In the genomic region with DNA sequence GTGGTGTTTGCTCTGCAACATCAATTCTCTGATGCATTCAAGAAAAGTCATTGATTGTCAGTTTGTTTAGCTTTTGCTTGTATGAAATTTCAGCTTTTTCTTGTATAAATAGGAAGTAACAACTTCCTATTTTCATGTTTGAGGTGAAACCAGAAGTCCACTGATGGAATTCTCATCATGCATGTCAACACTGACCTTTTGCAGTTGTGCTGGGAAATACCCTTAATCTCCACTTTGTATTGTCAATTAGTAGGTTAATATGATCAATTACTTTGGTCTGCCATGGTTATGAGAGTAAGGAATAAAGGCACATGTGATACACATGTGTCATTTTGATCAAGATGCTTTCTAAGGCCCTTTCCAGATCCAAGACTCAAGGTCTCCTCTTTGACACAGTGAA, we compare ENCODE assay signal across 1 cellular context.
TF ChIP-seq lines count a peak whose summit lies in the region.

No MANE protein-coding gene starts in this region.

TF ChIP-seq in H1, 55 proteins besides CTCF, POLR2A, EP300 and RAD21 (continued from another document):
- no peak for TF ChIP-seq BCL11A (IDR thresholded peaks at IDR 0.05; ENCODE audit: low read depth in 2 of 2, low read length in 2 of 2)
- no peak for TF ChIP-seq PHF8 (conservative IDR thresholded peaks at IDR 0.05; ENCODE audit: low read depth, low read length)
- TF ChIP-seq TCF12 (IDR thresholded peaks at IDR 0.05; ENCODE audit: low read depth, low read length): no peak
- TF ChIP-seq YY1 (IDR thresholded peaks at IDR 0.05; ENCODE audit: low read depth, low read length): no peak
- no peak for TF ChIP-seq NRF1 (IDR thresholded peaks at IDR 0.05; ENCODE audit: low read depth, low read length)
- TF ChIP-seq RNF2 (IDR thresholded peaks at IDR 0.05; ENCODE audit: borderline replicate concordance, low read depth, low read length, missing control alignments, poor library complexity, severe bottlenecking): no peak
- TF ChIP-seq SP4 (IDR thresholded peaks at IDR 0.05; ENCODE audit: low read length): no peak
- TF ChIP-seq GABPA (IDR thresholded peaks at IDR 0.05; ENCODE audit: borderline replicate concordance, insufficient read depth, low read length): no peak
- no peak for TF ChIP-seq CTBP2 (IDR thresholded peaks at IDR 0.05; ENCODE audit: borderline replicate concordance, insufficient read depth, insufficient read length, low read length)
- TF ChIP-seq SRF (IDR thresholded peaks at IDR 0.05; ENCODE audit: low read depth, low read length): no peak
- TF ChIP-seq, protein P1, sequence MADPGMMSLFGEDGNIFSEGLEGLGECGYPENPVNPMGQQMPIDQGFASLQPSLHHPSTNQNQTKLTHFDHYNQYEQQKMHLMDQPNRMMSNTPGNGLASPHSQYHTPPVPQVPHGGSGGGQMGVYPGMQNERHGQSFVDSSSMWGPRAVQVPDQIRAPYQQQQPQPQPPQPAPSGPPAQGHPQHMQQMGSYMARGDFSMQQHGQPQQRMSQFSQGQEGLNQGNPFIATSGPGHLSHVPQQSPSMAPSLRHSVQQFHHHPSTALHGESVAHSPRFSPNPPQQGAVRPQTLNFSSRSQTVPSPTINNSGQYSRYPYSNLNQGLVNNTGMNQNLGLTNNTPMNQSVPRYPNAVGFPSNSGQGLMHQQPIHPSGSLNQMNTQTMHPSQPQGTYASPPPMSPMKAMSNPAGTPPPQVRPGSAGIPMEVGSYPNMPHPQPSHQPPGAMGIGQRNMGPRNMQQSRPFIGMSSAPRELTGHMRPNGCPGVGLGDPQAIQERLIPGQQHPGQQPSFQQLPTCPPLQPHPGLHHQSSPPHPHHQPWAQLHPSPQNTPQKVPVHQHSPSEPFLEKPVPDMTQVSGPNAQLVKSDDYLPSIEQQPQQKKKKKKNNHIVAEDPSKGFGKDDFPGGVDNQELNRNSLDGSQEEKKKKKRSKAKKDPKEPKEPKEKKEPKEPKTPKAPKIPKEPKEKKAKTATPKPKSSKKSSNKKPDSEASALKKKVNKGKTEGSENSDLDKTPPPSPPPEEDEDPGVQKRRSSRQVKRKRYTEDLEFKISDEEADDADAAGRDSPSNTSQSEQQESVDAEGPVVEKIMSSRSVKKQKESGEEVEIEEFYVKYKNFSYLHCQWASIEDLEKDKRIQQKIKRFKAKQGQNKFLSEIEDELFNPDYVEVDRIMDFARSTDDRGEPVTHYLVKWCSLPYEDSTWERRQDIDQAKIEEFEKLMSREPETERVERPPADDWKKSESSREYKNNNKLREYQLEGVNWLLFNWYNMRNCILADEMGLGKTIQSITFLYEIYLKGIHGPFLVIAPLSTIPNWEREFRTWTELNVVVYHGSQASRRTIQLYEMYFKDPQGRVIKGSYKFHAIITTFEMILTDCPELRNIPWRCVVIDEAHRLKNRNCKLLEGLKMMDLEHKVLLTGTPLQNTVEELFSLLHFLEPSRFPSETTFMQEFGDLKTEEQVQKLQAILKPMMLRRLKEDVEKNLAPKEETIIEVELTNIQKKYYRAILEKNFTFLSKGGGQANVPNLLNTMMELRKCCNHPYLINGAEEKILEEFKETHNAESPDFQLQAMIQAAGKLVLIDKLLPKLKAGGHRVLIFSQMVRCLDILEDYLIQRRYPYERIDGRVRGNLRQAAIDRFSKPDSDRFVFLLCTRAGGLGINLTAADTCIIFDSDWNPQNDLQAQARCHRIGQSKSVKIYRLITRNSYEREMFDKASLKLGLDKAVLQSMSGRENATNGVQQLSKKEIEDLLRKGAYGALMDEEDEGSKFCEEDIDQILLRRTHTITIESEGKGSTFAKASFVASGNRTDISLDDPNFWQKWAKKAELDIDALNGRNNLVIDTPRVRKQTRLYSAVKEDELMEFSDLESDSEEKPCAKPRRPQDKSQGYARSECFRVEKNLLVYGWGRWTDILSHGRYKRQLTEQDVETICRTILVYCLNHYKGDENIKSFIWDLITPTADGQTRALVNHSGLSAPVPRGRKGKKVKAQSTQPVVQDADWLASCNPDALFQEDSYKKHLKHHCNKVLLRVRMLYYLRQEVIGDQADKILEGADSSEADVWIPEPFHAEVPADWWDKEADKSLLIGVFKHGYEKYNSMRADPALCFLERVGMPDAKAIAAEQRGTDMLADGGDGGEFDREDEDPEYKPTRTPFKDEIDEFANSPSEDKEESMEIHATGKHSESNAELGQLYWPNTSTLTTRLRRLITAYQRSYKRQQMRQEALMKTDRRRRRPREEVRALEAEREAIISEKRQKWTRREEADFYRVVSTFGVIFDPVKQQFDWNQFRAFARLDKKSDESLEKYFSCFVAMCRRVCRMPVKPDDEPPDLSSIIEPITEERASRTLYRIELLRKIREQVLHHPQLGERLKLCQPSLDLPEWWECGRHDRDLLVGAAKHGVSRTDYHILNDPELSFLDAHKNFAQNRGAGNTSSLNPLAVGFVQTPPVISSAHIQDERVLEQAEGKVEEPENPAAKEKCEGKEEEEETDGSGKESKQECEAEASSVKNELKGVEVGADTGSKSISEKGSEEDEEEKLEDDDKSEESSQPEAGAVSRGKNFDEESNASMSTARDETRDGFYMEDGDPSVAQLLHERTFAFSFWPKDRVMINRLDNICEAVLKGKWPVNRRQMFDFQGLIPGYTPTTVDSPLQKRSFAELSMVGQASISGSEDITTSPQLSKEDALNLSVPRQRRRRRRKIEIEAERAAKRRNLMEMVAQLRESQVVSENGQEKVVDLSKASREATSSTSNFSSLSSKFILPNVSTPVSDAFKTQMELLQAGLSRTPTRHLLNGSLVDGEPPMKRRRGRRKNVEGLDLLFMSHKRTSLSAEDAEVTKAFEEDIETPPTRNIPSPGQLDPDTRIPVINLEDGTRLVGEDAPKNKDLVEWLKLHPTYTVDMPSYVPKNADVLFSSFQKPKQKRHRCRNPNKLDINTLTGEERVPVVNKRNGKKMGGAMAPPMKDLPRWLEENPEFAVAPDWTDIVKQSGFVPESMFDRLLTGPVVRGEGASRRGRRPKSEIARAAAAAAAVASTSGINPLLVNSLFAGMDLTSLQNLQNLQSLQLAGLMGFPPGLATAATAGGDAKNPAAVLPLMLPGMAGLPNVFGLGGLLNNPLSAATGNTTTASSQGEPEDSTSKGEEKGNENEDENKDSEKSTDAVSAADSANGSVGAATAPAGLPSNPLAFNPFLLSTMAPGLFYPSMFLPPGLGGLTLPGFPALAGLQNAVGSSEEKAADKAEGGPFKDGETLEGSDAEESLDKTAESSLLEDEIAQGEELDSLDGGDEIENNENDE (IDR thresholded peaks at IDR 0.05; ENCODE audit: insufficient replicate concordance, low read length): no peak
- TF ChIP-seq CEBPB (IDR thresholded peaks at IDR 0.05; ENCODE audit: low read depth, low read length): no peak
- TF ChIP-seq JUND (IDR thresholded peaks at IDR 0.05; ENCODE audit: low read length): no peak
- no peak for TF ChIP-seq POU5F1 (IDR thresholded peaks at IDR 0.05; ENCODE audit: low read depth, low read length)
- no peak for TF ChIP-seq CHD1 (IDR thresholded peaks at IDR 0.05; ENCODE audit: low read depth, low read length)
- no peak for TF ChIP-seq POLR2AphosphoS5 (IDR thresholded peaks at IDR 0.05; ENCODE audit: low read depth, low read length)
- no peak for TF ChIP-seq KDM1A (IDR thresholded peaks at IDR 0.05; ENCODE audit: borderline replicate concordance, low read length)
TF ChIP-seq in H1: peak in this region for 0.
